Comparison of ENCODE assay signal across 9 cellular contexts in genomic region chr2:196276421-196276820, GRCh38.
DNase-seq lines count a peak whose midpoint lies in the region; ATAC-seq and FAIRE-seq lines count a peak whose summit lies in the region.
"Had no signal": no experiment of that assay in that cellular context is flagged by ENCODE, and none has a peak within 500 bp of the region (broad histone marks: within the 10 kb centered on the region; RNA-seq: fewer than 3 reads in every experiment).

No MANE protein-coding gene starts in this region.

- H3K27me3 ChIP-seq in adipocyte (replicated peaks; ENCODE audit: control insufficient read depth, insufficient read depth, low read length), result no peaks in the 10 kb centered on the region

- peak overlapping the region in 9 of 10 donors; percentile 51 to 83 (median 68) for H3K4me3 Mint-ChIP-seq in naive thymus-derived CD8-positive, alpha-beta T cell

- H3K9me3 ChIP-seq in adipocyte (ENCODE audit: control insufficient read depth, low read length), result no peaks in the 10 kb centered on the region

- FAIRE-seq in GM19239 (lab: Jason Lieb, UNC), result peak; percentile 85

- H3K27me3 Mint-ChIP-seq in naive thymus-derived CD8-positive, alpha-beta T cell, result no peaks in the 10 kb centered on the region

- POLR2A ChIA-PET in naive thymus-derived CD8-positive, alpha-beta T cell (lab: Charles Lee), result interaction anchor here (0.7 to 3.7 kb wide), 22 partner anchors 9 to 208 kb away, joined by 3 to 27 read pairs (median 4); partner anchors contain the start of genes DNAH7 and STK17B

- H3K4me1 ChIP-seq in adipocyte (ENCODE audit: control insufficient read depth, insufficient read depth, low read length), result peaks cover 38% of the 10 kb centered on the region

- DNase-seq in GM19239 (ENCODE audit: insufficient read length, low spot score) (no peak), NAMALWA (ENCODE audit: low spot score) (peak; percentile 43), adipocyte (ENCODE audit: low read depth) (no peak), occipital lobe (lab: John Stamatoyannopoulos, UW) (no peak), NCI-H1436 treated with DMSO at 0.1 percent for 48 hours (lab: John Stamatoyannopoulos, UW) (no peak)
- DNase-seq in naive thymus-derived CD8-positive, alpha-beta T cell, result no peak
- no peak for DNase-seq in stimulated activated CD4-positive, alpha-beta T cell treated with anti-CD3 and anti-CD28 coated beads, Interleukin-4, amount 100 ng/mL, for 24 hours
- DNase-seq: NCI-H2171 had no signal

- H3K9ac ChIP-seq in adipocyte (ENCODE audit: low read length), result peak overlapping the region; percentile 47

- H3K36me3 Mint-ChIP-seq in naive thymus-derived CD8-positive, alpha-beta T cell, result no peaks in the 10 kb centered on the region

- H3K4me1 Mint-ChIP-seq in naive thymus-derived CD8-positive, alpha-beta T cell, result peaks cover 27 to 51% (median 42%) of the 10 kb centered on the region in 4 donors

- peak overlapping the region; percentile 12 for H3K4me3 ChIP-seq in adipocyte (ENCODE audit: low read length)

- no peaks in the 10 kb centered on the region for H3K9me3 Mint-ChIP-seq in naive thymus-derived CD8-positive, alpha-beta T cell

- peak overlapping the region; percentile 89 to 96 (median 92) for H3K27ac Mint-ChIP-seq in naive thymus-derived CD8-positive, alpha-beta T cell

- H3K36me3 ChIP-seq in adipocyte (ENCODE audit: control insufficient read depth, insufficient read depth, low read length, severe bottlenecking), result no peaks in the 10 kb centered on the region

- no peak for ATAC-seq in naive thymus-derived CD8-positive, alpha-beta T cell
- ATAC-seq in HG03159 (IDR thresholded peaks at IDR 0.05; ENCODE audit: unreplicated experiment), result no peak
